1 cellular context compared by ENCODE assay signal in genomic region chr1:175023043-175023921, GRCh38.
TF ChIP-seq lines count a peak whose summit lies in the region.

TSS of gene MRPS14 (minus strand) at chr1:175023425. CDS start at chr1:175023408, 17 bp downstream.

TF ChIP-seq in WTC11, 78 proteins besides CTCF, POLR2A, EP300 and RAD21 (continued from another document):
- TF ChIP-seq, protein P1, sequence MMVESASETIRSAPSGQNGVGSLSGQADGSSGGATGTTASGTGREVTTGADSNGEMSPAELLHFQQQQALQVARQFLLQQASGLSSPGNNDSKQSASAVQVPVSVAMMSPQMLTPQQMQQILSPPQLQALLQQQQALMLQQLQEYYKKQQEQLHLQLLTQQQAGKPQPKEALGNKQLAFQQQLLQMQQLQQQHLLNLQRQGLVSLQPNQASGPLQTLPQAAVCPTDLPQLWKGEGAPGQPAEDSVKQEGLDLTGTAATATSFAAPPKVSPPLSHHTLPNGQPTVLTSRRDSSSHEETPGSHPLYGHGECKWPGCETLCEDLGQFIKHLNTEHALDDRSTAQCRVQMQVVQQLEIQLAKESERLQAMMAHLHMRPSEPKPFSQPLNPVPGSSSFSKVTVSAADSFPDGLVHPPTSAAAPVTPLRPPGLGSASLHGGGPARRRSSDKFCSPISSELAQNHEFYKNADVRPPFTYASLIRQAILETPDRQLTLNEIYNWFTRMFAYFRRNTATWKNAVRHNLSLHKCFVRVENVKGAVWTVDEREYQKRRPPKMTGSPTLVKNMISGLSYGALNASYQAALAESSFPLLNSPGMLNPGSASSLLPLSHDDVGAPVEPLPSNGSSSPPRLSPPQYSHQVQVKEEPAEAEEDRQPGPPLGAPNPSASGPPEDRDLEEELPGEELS (CRISPR knock-in tag; IDR thresholded peaks at IDR 0.05): peak; percentile 74
- no peak for TF ChIP-seq ATF3 (CRISPR knock-in tag; conservative IDR thresholded peaks at IDR 0.05)
- no peak; the same call in 1 of the 2 replicates for TF ChIP-seq TEAD1 (CRISPR knock-in tag; IDR thresholded peaks at IDR 0.05)
- TF ChIP-seq SMAD3 (CRISPR knock-in tag; IDR thresholded peaks at IDR 0.05; ENCODE audit: borderline replicate concordance): peak; percentile 51; the same call in 1 of the 2 replicates
- TF ChIP-seq, protein P2, sequence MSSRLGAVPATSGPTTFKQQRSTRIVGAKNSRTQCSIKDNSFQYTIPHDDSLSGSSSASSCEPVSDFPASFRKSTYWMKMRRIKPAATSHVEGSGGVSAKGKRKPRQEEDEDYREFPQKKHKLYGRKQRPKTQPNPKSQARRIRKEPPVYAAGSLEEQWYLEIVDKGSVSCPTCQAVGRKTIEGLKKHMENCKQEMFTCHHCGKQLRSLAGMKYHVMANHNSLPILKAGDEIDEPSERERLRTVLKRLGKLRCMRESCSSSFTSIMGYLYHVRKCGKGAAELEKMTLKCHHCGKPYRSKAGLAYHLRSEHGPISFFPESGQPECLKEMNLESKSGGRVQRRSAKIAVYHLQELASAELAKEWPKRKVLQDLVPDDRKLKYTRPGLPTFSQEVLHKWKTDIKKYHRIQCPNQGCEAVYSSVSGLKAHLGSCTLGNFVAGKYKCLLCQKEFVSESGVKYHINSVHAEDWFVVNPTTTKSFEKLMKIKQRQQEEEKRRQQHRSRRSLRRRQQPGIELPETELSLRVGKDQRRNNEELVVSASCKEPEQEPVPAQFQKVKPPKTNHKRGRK (CRISPR knock-in tag; IDR thresholded peaks at IDR 0.05; ENCODE audit: borderline replicate concordance): no peak
- TF ChIP-seq, protein P3, sequence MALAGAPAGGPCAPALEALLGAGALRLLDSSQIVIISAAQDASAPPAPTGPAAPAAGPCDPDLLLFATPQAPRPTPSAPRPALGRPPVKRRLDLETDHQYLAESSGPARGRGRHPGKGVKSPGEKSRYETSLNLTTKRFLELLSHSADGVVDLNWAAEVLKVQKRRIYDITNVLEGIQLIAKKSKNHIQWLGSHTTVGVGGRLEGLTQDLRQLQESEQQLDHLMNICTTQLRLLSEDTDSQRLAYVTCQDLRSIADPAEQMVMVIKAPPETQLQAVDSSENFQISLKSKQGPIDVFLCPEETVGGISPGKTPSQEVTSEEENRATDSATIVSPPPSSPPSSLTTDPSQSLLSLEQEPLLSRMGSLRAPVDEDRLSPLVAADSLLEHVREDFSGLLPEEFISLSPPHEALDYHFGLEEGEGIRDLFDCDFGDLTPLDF (CRISPR knock-in tag; IDR thresholded peaks at IDR 0.05): no peak
- peak; percentile 91 for TF ChIP-seq FOXK1 (CRISPR knock-in tag; IDR thresholded peaks at IDR 0.05)
- no peak for TF ChIP-seq E2F5 (CRISPR knock-in tag; IDR thresholded peaks at IDR 0.05)
- TF ChIP-seq JUN (CRISPR knock-in tag; IDR thresholded peaks at IDR 0.05): no peak
- TF ChIP-seq, protein P4, sequence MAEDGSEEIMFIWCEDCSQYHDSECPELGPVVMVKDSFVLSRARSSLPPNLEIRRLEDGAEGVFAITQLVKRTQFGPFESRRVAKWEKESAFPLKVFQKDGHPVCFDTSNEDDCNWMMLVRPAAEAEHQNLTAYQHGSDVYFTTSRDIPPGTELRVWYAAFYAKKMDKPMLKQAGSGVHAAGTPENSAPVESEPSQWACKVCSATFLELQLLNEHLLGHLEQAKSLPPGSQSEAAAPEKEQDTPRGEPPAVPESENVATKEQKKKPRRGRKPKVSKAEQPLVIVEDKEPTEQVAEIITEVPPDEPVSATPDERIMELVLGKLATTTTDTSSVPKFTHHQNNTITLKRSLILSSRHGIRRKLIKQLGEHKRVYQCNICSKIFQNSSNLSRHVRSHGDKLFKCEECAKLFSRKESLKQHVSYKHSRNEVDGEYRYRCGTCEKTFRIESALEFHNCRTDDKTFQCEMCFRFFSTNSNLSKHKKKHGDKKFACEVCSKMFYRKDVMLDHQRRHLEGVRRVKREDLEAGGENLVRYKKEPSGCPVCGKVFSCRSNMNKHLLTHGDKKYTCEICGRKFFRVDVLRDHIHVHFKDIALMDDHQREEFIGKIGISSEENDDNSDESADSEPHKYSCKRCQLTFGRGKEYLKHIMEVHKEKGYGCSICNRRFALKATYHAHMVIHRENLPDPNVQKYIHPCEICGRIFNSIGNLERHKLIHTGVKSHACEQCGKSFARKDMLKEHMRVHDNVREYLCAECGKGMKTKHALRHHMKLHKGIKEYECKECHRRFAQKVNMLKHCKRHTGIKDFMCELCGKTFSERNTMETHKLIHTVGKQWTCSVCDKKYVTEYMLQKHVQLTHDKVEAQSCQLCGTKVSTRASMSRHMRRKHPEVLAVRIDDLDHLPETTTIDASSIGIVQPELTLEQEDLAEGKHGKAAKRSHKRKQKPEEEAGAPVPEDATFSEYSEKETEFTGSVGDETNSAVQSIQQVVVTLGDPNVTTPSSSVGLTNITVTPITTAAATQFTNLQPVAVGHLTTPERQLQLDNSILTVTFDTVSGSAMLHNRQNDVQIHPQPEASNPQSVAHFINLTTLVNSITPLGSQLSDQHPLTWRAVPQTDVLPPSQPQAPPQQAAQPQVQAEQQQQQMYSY (CRISPR knock-in tag; IDR thresholded peaks at IDR 0.05): no peak
- peak; percentile 49 for TF ChIP-seq GABPB1 (CRISPR knock-in tag; IDR thresholded peaks at IDR 0.05)
- no peak for TF ChIP-seq OVOL2 (CRISPR knock-in tag; IDR thresholded peaks at IDR 0.05; ENCODE audit: borderline replicate concordance)
- no peak for TF ChIP-seq NFE2L1 (CRISPR knock-in tag; IDR thresholded peaks at IDR 0.05)
- TF ChIP-seq PRRX2 (CRISPR knock-in tag; IDR thresholded peaks at IDR 0.05): no peak
- TF ChIP-seq, protein P5, sequence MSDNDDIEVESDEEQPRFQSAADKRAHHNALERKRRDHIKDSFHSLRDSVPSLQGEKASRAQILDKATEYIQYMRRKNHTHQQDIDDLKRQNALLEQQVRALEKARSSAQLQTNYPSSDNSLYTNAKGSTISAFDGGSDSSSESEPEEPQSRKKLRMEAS (CRISPR knock-in tag; IDR thresholded peaks at IDR 0.05): peak; percentile 58; the same call in 1 of the 2 replicates
- no peak for TF ChIP-seq ZNF423 (CRISPR knock-in tag; IDR thresholded peaks at IDR 0.05)
- no peak for TF ChIP-seq GRHL2 (CRISPR knock-in tag; IDR thresholded peaks at IDR 0.05; ENCODE audit: insufficient replicate concordance, severe bottlenecking)
- TF ChIP-seq SOX15 (CRISPR knock-in tag; IDR thresholded peaks at IDR 0.05): no peak
- no peak for TF ChIP-seq NR2C2 (CRISPR knock-in tag; IDR thresholded peaks at IDR 0.05)
- TF ChIP-seq CREB1 (CRISPR knock-in tag; IDR thresholded peaks at IDR 0.05): 0 out of 2 replicates have a peak, but pooled peaks have one; percentile 34
- no peak for TF ChIP-seq TCF7 (CRISPR knock-in tag; IDR thresholded peaks at IDR 0.05; ENCODE audit: low read depth)
- TF ChIP-seq RELA (CRISPR knock-in tag; IDR thresholded peaks at IDR 0.05; ENCODE audit: borderline replicate concordance): no peak
- no peak for TF ChIP-seq NFYB (CRISPR knock-in tag; conservative IDR thresholded peaks at IDR 0.05; ENCODE audit: low read depth)
- TF ChIP-seq ZNF232 (CRISPR knock-in tag; IDR thresholded peaks at IDR 0.05): 0 out of 2 replicates have a peak, but pooled peaks have one; percentile 57
- no peak for TF ChIP-seq CBFB (CRISPR knock-in tag; IDR thresholded peaks at IDR 0.05; ENCODE audit: low read depth)
- TF ChIP-seq ZNF281 (CRISPR knock-in tag; IDR thresholded peaks at IDR 0.05): no peak
- no peak for TF ChIP-seq MYBL2 (CRISPR knock-in tag; IDR thresholded peaks at IDR 0.05)
